9 cellular contexts compared by ENCODE assay signal in genomic region chr11:19953342-19953741, GRCh38.
A peak's percentile ranks its signal among the peaks of the same experiment; 100 is the strongest.
DNase-seq lines count a peak whose midpoint lies in the region; ATAC-seq and TF ChIP-seq lines count a peak whose summit lies in the region.
"Had no signal": no experiment of that assay in that cellular context is flagged by ENCODE, and none has a peak within 500 bp of the region (broad histone marks: within the 10 kb centered on the region; RNA-seq: fewer than 3 reads in every experiment).

No MANE protein-coding gene starts in this region.

- H3K27me3 ChIP-seq in HUES64 (ENCODE audit: insufficient read depth, low read length) (no peaks in the 10 kb centered on the region), liver (ENCODE audit: control insufficient read depth in 4 of 4, insufficient read depth in 4 of 4, low read length in 3 of 4) (no peaks in the 10 kb centered on the region)

- peak; percentile 49 for DNase-seq in AG08395 (ENCODE audit: low spot score)
- peak; percentile 73 for DNase-seq in dermis blood vessel endothelial cell
- no peak for DNase-seq in cerebellum (ENCODE audit: low spot score)
- no peak for DNase-seq in activated naive CD4-positive, alpha-beta T cell treated with anti-CD3 and anti-CD28 coated beads, Interleukin-2, amount 50 U/mL, for 16 hours
- no peak for DNase-seq in stimulated activated CD8-positive, alpha-beta memory T cell treated with anti-CD3 and anti-CD28 coated beads, Interleukin-4, amount 100 ng/mL, for 48 hours
- DNase-seq: lower lobe of right lung had no signal

- H3K4me1 ChIP-seq in HUES64 (ENCODE audit: insufficient read depth, low read length) (peaks cover 29% of the 10 kb centered on the region), liver (ENCODE audit: control insufficient read depth in 4 of 4, insufficient read depth in 4 of 4, low read length in 3 of 4) (peaks cover 5 to 33% (median 24%) of the 10 kb centered on the region in 4 donors)

- TF ChIP-seq CTCF in liver (IDR thresholded peaks at IDR 0.05; ENCODE audit: low read depth, low read length, missing input control), result no peak

- H3K9ac ChIP-seq in HUES64 (ENCODE audit: low read depth, low read length), result no peak overlapping the region; the same call in 1 of the 2 replicates
- H3K9ac ChIP-seq in liver (ENCODE audit: low read depth in 1 of 2, low read length in 2 of 2), result peak overlapping the region in 1 of 2 donors; percentile 22

- H3K27ac ChIP-seq in HUES64 (ENCODE audit: low read depth, low read length) (peak overlapping the region; percentile 89), liver (ENCODE audit: low read depth in 1 of 2, low read length in 2 of 2) (peak overlapping the region; percentile 74 to 77)
- H3K27ac ChIP-seq: lower lobe of right lung had no signal

- no peak for ATAC-seq in HG02588 (IDR thresholded peaks at IDR 0.05; ENCODE audit: unreplicated experiment)

- TF ChIP-seq RAD21 in liver (IDR thresholded peaks at IDR 0.05), result no peak

- 3% methylated on average over 4 of the region's 4 CpGs for WGBS in HUES64
- WGBS in liver, result 84% methylated on average over 4 of the region's 4 CpGs

- H3K36me3 ChIP-seq in HUES64 (ENCODE audit: insufficient read depth, low read length) (peaks cover 23% of the 10 kb centered on the region), liver (ENCODE audit: control insufficient read depth in 4 of 4, insufficient read depth in 3 of 4, low read depth in 1 of 4, low read length in 3 of 4) (peaks cover 0 to 14% (median 8%) of the 10 kb centered on the region in 4 donors)

- H3K4me3 ChIP-seq in HUES64 (ENCODE audit: low read length), result no peak overlapping the region
- H3K4me3 ChIP-seq in liver (ENCODE audit: low read depth in 1 of 3, low read length in 3 of 3), result no peak overlapping the region
- H3K4me3 ChIP-seq: lower lobe of right lung had no signal

- H3K9me3 ChIP-seq in HUES64 (ENCODE audit: insufficient read depth, low read depth, low read length) (no peaks in the 10 kb centered on the region), liver (ENCODE audit: control insufficient read depth in 4 of 4, low read length in 3 of 4) (no peaks in the 10 kb centered on the region)
- H3K9me3 ChIP-seq: lower lobe of right lung had no signal

TF ChIP-seq in liver, 16 proteins besides CTCF, POLR2A, EP300 and RAD21:
- TF ChIP-seq, protein P1, sequence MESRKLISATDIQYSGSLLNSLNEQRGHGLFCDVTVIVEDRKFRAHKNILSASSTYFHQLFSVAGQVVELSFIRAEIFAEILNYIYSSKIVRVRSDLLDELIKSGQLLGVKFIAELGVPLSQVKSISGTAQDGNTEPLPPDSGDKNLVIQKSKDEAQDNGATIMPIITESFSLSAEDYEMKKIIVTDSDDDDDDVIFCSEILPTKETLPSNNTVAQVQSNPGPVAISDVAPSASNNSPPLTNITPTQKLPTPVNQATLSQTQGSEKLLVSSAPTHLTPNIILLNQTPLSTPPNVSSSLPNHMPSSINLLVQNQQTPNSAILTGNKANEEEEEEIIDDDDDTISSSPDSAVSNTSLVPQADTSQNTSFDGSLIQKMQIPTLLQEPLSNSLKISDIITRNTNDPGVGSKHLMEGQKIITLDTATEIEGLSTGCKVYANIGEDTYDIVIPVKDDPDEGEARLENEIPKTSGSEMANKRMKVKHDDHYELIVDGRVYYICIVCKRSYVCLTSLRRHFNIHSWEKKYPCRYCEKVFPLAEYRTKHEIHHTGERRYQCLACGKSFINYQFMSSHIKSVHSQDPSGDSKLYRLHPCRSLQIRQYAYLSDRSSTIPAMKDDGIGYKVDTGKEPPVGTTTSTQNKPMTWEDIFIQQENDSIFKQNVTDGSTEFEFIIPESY (IDR thresholded peaks at IDR 0.05), result no peak
- TF ChIP-seq RXRA (IDR thresholded peaks at IDR 0.05) (no peak), GABPA (IDR thresholded peaks at IDR 0.05 in 1 of 2, conservative IDR thresholded peaks at IDR 0.05 in 1 of 2) (no peak)
- TF ChIP-seq, protein P2, sequence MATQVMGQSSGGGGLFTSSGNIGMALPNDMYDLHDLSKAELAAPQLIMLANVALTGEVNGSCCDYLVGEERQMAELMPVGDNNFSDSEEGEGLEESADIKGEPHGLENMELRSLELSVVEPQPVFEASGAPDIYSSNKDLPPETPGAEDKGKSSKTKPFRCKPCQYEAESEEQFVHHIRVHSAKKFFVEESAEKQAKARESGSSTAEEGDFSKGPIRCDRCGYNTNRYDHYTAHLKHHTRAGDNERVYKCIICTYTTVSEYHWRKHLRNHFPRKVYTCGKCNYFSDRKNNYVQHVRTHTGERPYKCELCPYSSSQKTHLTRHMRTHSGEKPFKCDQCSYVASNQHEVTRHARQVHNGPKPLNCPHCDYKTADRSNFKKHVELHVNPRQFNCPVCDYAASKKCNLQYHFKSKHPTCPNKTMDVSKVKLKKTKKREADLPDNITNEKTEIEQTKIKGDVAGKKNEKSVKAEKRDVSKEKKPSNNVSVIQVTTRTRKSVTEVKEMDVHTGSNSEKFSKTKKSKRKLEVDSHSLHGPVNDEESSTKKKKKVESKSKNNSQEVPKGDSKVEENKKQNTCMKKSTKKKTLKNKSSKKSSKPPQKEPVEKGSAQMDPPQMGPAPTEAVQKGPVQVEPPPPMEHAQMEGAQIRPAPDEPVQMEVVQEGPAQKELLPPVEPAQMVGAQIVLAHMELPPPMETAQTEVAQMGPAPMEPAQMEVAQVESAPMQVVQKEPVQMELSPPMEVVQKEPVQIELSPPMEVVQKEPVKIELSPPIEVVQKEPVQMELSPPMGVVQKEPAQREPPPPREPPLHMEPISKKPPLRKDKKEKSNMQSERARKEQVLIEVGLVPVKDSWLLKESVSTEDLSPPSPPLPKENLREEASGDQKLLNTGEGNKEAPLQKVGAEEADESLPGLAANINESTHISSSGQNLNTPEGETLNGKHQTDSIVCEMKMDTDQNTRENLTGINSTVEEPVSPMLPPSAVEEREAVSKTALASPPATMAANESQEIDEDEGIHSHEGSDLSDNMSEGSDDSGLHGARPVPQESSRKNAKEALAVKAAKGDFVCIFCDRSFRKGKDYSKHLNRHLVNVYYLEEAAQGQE (IDR thresholded peaks at IDR 0.05), result no peak

Comparison
In these comparisons a context has a peak if more than half of its experiments do, and no peak if none do; other contexts are left out.
1. DNase-seq: peak in AG08395 (single experiment) and dermis blood vessel endothelial cell (single experiment); none in cerebellum (single experiment), activated naive CD4-positive, alpha-beta T cell treated with anti-CD3 and anti-CD28 coated beads, Interleukin-2, amount 50 U/mL, for 16 hours (single experiment) and stimulated activated CD8-positive, alpha-beta memory T cell treated with anti-CD3 and anti-CD28 coated beads, Interleukin-4, amount 100 ng/mL, for 48 hours (single experiment).